ENCODE assay signal across 16 cellular contexts in the genomic region with DNA sequence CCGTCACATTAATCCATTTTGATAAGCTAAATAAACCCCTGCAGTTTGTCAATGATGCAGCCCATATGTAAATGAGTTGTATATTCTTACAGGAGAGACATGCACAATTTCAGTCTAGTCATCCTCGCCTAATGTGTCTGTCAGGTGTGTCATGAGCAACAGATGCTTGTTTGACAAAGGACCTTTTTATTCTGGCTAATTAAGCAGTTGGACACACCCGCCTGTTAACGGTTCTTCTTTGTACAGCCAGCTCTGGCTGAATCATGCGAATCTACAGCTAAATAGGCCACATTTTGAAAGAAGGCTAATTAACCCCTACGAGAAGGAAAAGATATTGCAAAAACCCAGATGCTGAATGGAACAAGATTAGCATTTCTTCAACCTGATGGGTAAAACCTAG.
DNase-seq lines count a peak whose midpoint lies in the region; ATAC-seq, FAIRE-seq and TF ChIP-seq lines count a peak whose summit lies in the region.
"Had no signal": no experiment of that assay in that cellular context is flagged by ENCODE, and none has a peak within 500 bp of the region (broad histone marks: within the 10 kb centered on the region; RNA-seq: fewer than 3 reads in every experiment).

No MANE protein-coding gene starts in this region.

- TF ChIP-seq CTCF in fibroblast of villous mesenchyme (IDR thresholded peaks at IDR 0.05; ENCODE audit: insufficient read depth, low read depth, low read length): no peak

- no peak overlapping the region for H3K4me3 ChIP-seq in fibroblast of villous mesenchyme (ENCODE audit: low read depth, low read length)
- H3K4me3 ChIP-seq: BLaER1 treated with 17β-estradiol and CSF1 and Interleukin-3, amounts not matched to agents 10 nM and 100 nM; gastroesophageal sphincter had no signal

- H3K27ac Mint-ChIP-seq in T-cell: peak overlapping the region in 1 of 2 donors; percentile 46
- H3K27ac Mint-ChIP-seq: activated CD4-positive, alpha-beta T cell treated with anti-CD3 and anti-CD28 coated beads, Interleukin-2, amount 10 ng/mL, durations not matched to agents 7 days and 5 days had no signal

- peaks cover 0 to 3% (median 0%) of the 10 kb centered on the region in 3 donors for H3K9me3 Mint-ChIP-seq in T-cell

- H3K4me3 Mint-ChIP-seq in T-cell: no peak overlapping the region
- H3K4me3 Mint-ChIP-seq: activated CD4-positive, alpha-beta T cell treated with anti-CD3 and anti-CD28 coated beads, Interleukin-2, amount 10 ng/mL, durations not matched to agents 7 days and 5 days had no signal

- H3K36me3 Mint-ChIP-seq in T-cell: peaks cover 5% of the 10 kb centered on the region

- DNase-seq in COR-L47 (lab: John Stamatoyannopoulos, UW) (peak; percentile 93), NCI-H1092 (lab: John Stamatoyannopoulos, UW) (peak; percentile 25), NCI-H69 (lab: John Stamatoyannopoulos, UW) (peak; percentile 99), fibroblast of villous mesenchyme (ENCODE audit: low read depth) (peak; percentile 34), RCC 7860 (ENCODE audit: low spot score) (no peak), NCI-H510A treated with DMSO at 0.1 percent for 48 hours (lab: John Stamatoyannopoulos, UW) (no peak), T-cell (no peak)
- DNase-seq: activated CD4-positive, alpha-beta T cell treated with anti-CD3 and anti-CD28 coated beads, Interleukin-2, amount 10 ng/mL, durations not matched to agents 7 days and 5 days; activated gamma-delta T cell; cortex of kidney; left cardiac atrium; SW 1271 had no signal

- H3K4me1 Mint-ChIP-seq in T-cell: peaks cover 26 to 39% (median 32%) of the 10 kb centered on the region in 3 donors

- ATAC-seq in HG03432 (IDR thresholded peaks at IDR 0.05; ENCODE audit: unreplicated experiment) (no peak), T-cell (replicated peaks in 1 of 4) (no peak)
- ATAC-seq: gastroesophageal sphincter had no signal

- POLR2A ChIA-PET in T-cell (lab: Charles Lee): interaction anchor here in 1 of 2 donors (0.5 kb wide), 1 partner anchor 1242 kb away, joined by 3 read pairs; no protein-coding TSS in a partner anchor

- FAIRE-seq in RCC 7860 (lab: Jason Lieb, UNC): no peak
- FAIRE-seq: urothelium cell line had no signal

- H3K27me3 Mint-ChIP-seq in T-cell: no peaks in the 10 kb centered on the region
- H3K27me3 Mint-ChIP-seq: activated CD4-positive, alpha-beta T cell treated with anti-CD3 and anti-CD28 coated beads, Interleukin-2, amount 10 ng/mL, durations not matched to agents 7 days and 5 days had no signal

- CTCF ChIA-PET in T-cell (lab: Charles Lee): no interaction called here

Comparison
In these comparisons a context has a peak if more than half of its experiments do, and no peak if none do; other contexts are left out.
1. DNase-seq: peak in COR-L47 (single experiment), NCI-H1092 (single experiment), NCI-H69 (single experiment) and fibroblast of villous mesenchyme (single experiment); none in RCC 7860 (single experiment), NCI-H510A treated with DMSO at 0.1 percent for 48 hours (single experiment) and T-cell (0 of 34).